25 cellular contexts compared by ENCODE assay signal in the genomic region with DNA sequence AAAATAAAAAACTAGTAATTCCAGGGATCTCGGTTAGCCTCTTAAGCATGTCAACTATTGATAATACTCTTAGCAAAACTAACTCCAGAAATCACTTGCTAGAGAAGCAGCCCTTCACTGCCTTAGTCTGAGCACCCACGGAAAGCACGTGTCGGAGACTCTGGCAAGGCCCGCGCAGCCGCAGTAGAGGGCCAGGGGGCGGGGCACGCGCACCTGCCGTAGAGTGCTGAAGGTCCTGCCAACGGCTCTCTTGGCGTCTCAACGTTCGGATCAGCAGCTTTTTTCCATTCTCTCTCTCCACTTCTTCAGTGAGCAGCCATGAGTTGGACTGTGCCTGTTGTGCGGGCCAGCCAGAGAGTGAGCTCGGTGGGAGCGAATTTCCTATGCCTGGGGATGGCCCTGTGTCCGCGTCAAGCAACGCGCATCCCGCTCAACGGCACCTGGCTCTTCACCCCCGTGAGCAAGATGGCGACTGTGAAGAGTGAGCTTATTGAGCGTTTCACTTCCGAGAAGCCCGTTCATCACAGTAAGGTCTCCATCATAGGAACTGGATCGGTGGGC. TPM values are rescaled to one million over a fixed set of nuclear protein-coding genes. Genes with fewer than 3 reads are reported as not detected.
"Had no signal": no experiment of that assay in that cellular context is flagged by ENCODE, and none has a peak within 500 bp of the region (broad histone marks: within the 10 kb centered on the region; RNA-seq: fewer than 3 reads in every experiment).

Gene LDHAL6B, plus strand, starts transcription at position 221 of the 561 bp plus-strand sequence. Its CDS starts 98 bp downstream, at position 319.

- H3K27ac ChIP-seq: coronary artery, gastrocnemius medialis, heart right ventricle, pancreas, suprapubic skin, tibial artery, upper lobe of left lung, uterus had no signal

- H3K9me3 ChIP-seq: gastrocnemius medialis, heart right ventricle, pancreas, suprapubic skin, tibial artery, upper lobe of left lung, uterus had no signal

- H3K4me1 Mint-ChIP-seq: naive thymus-derived CD8-positive, alpha-beta T cell had no signal

- H3K9me3 Mint-ChIP-seq: naive thymus-derived CD8-positive, alpha-beta T cell had no signal

- H3K27me3 ChIP-seq: gastrocnemius medialis, heart right ventricle, pancreas, suprapubic skin, tibial artery, upper lobe of left lung, uterus had no signal

- H3K4me3 Mint-ChIP-seq: naive thymus-derived CD8-positive, alpha-beta T cell had no signal

- H3K27me3 Mint-ChIP-seq: progenitor cell of endocrine pancreas had no signal

- H3K27ac Mint-ChIP-seq: naive thymus-derived CD8-positive, alpha-beta T cell; progenitor cell of endocrine pancreas had no signal

- ATAC-seq: esophagus mucosa; gastrocnemius medialis; heart right ventricle; naive thymus-derived CD8-positive, alpha-beta T cell; pancreas; right cardiac atrium; stimulated activated naive CD8-positive, alpha-beta T cell treated with anti-CD3 and anti-CD28 coated beads, Interleukin-15, Interleukin-2, amounts not matched to agents 100 U/mL and 50 U/mL, for 24 hours had no signal

- H3K36me3 Mint-ChIP-seq: naive thymus-derived CD8-positive, alpha-beta T cell had no signal

- H3K36me3 ChIP-seq: uterus had no signal

- H3K4me3 ChIP-seq: coronary artery, gastrocnemius medialis, heart right ventricle, pancreas, suprapubic skin, tibial artery, upper lobe of left lung, uterus had no signal

- H3K4me1 ChIP-seq: gastrocnemius medialis, heart right ventricle, pancreas, tibial artery, upper lobe of left lung, uterus had no signal

- DNase-seq: effector CD4-positive, alpha-beta T cell; gastrocnemius medialis; heart right ventricle; hypothalamus; kidney glomerular epithelial cell; mammary epithelial cell; naive thymus-derived CD8-positive, alpha-beta T cell; pancreas; small intestine; stimulated activated CD4-positive, alpha-beta T cell treated with anti-CD3 and anti-CD28 coated beads, Interleukin-12 subunit alpha, Interleukin-12 subunit beta, amount 100 ng/mL, for 4 hours; stimulated activated naive CD8-positive, alpha-beta T cell treated with anti-CD3 and anti-CD28 coated beads, Interleukin-15, Interleukin-2, amounts not matched to agents 100 U/mL and 50 U/mL, for 24 hours; tibial artery; uterus had no signal

RNA-seq across cellular contexts. Expression of gene LDHAL6B, which starts in this region (rescaled TPM):
- total RNA-seq: dermis microvascular lymphatic vessel endothelial cell; esophagus mucosa; fibroblast of villous mesenchyme; gastrocnemius medialis; heart right ventricle; lower leg skin; mammary epithelial cell; mesenteric fat pad; mononuclear cell; naive thymus-derived CD8-positive, alpha-beta T cell; pancreas; progenitor cell of endocrine pancreas; right cardiac atrium; suprapubic skin; uterus had no signal
- polyA plus RNA-seq: heart right ventricle; mammary epithelial cell; naive thymus-derived CD8-positive, alpha-beta T cell; neural cell; pancreas; right cardiac atrium; small intestine had no signal
